In the genomic region with DNA sequence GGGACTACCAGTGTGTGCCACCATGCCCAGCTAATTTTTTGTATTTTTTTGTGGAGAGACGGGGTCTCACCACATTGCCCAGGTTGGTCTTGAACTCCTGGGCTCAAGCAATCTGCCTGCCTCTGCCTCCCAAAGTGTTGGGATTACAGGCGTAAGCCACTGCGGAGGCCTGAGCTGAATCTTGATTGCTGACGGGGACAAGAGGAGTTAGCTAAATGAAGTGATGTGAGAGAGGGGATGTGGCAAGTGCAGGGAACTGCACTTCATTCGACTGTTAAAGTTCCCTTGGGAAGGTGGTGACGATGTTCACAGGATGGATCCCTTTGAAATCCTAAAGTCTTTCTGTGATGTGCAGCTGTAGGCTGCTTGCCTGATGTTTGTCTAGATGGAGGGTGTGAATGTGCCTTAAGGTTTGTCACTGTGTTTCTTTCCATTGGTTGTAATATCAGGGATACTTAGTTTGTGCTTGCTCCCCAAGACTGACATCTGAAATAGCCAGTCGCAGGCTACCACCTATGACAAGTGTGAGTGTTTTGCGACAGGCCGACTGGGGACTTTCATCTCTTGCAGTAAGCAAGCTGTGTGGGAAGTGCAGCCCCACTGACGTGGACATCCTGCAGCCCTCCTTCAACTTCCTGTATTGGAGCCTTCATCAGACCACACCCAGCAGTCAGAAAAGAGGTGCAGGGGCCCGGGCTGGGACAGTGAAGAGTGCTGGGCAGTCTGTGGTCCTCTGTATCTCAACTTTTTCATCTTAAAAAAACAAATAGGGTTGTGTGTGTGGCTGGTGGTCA, we compare ENCODE assay signal across 8 cellular contexts. TPM values are rescaled to one million over a fixed set of nuclear protein-coding genes. Genes with fewer than 3 reads are reported as not detected.
DNase-seq lines count a peak whose midpoint lies in the region; ATAC-seq lines count a peak whose summit lies in the region.

No MANE protein-coding gene starts in this region.

- peak; percentile 66 for ATAC-seq in GM18508 (IDR thresholded peaks at IDR 0.05; ENCODE audit: insufficient read depth, unreplicated experiment)
- ATAC-seq in HG02884 (IDR thresholded peaks at IDR 0.05; ENCODE audit: unreplicated experiment): peak; percentile 84
- peak; percentile 84 for ATAC-seq in left colon

- intact Hi-C loops in left colon (cut with DNase I, micrococcal nuclease): no loop called here

- peak; percentile 38 for DNase-seq in RPMI8226
- DNase-seq in activated gamma-delta T cell treated with anti-CD3 and anti-CD28 coated beads, Interleukin-2, amount 50 U/mL, for 16 hours (ENCODE audit: low read depth): peak; percentile 80
- DNase-seq in left colon: peak; percentile 72 to 80
- DNase-seq in stimulated activated CD4-positive, alpha-beta T cell treated with anti-CD3 and anti-CD28 coated beads, TNF-alpha, amount 100 ng/mL, for 48 hours (ENCODE audit: low read depth in 3 of 3): peak; percentile 76 to 89 (median 80)
- no peak for DNase-seq in NCI-H345 treated with DMSO at 0.1 percent for 48 hours (lab: John Stamatoyannopoulos, UW; ENCODE audit: unreplicated experiment)
- no peak for DNase-seq in iPS-NIHi7 (ENCODE audit: extremely low spot score)

RNA-seq across cellular contexts. Expression of a gene that starts 19.6 kb away (rescaled TPM):
- total RNA-seq in left colon: 10 to 100 TPM in 1 of 2 donors, 1 to 10 TPM in 1; 8.8 to 11.0 TPM

RNA-seq across cellular contexts. Expression of a gene that starts 52.0 kb away (rescaled TPM):
- total RNA-seq in left colon: 100 to 1,000 TPM; 172 to 215 TPM

Comparison
In these comparisons a context has a peak if more than half of its experiments do, and no peak if none do; other contexts are left out.
1. DNase-seq: peak in RPMI8226 (single experiment), activated gamma-delta T cell treated with anti-CD3 and anti-CD28 coated beads, Interleukin-2, amount 50 U/mL, for 16 hours (single experiment), left colon (2 of 2) and stimulated activated CD4-positive, alpha-beta T cell treated with anti-CD3 and anti-CD28 coated beads, TNF-alpha, amount 100 ng/mL, for 48 hours (3 of 3); none in NCI-H345 treated with DMSO at 0.1 percent for 48 hours (single experiment) and iPS-NIHi7 (single experiment).
2. Peak in every context shown above with its lines, with median percentiles within 50 percentile points of each other: ATAC-seq.